In the genomic region with DNA sequence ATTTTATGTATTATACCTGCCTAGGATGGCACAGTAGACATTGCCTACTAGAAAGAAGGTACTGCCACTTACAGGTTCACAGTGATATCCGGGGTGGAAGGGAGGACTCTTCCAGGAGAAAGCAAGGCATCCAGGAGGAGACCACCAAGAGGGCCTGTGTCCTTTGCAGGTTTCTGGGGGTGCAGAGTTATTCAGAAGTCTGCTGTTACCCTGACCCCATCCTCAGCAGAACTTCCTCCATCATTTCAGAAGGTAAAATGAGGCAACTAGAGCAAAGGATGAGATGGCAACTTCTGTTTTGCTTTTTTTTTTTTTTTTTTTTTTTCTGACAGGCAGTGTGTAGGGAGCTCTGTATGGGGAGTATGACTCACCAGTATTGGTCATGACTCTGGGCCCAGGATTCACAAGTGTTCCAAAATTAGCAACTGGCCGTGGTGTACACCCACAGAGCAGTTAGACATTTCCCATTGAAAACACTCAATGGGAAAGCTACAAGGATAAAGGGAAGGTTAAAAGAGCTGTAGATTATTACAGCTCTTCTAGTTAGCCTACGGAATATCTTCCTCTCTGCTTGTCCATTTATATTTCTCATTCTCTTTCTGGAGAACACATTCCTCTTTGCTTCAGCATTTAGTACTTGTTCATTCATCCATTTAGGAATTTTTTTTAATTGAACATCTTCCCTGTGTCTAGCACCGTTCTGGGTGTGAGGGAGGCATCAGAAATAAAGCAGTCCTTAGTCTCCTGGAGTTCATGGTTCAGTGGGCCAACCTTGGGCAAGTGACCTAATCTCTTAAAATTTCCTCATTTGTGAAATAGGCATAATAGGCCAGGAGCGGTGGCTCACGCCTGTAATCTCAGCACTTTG, we compare ENCODE assay signal across 8 cellular contexts. TPM values are rescaled to one million over a fixed set of nuclear protein-coding genes. Genes with fewer than 3 reads are reported as not detected.
A peak's percentile ranks its signal among the peaks of the same experiment; 100 is the strongest.
DNase-seq lines count a peak whose midpoint lies in the region; ATAC-seq and TF ChIP-seq lines count a peak whose summit lies in the region.

No MANE protein-coding gene starts in this region.

- DNase-seq in RPMI8226 = peak; percentile 38
- DNase-seq in dermis blood vessel endothelial cell = peak; percentile 86
- no peak for DNase-seq in natural killer cell
- DNase-seq in mesenteric fat pad (ENCODE audit: low spot score) = no peak
- no peak for DNase-seq in NCI-H748 treated with DMSO at 0.1 percent for 48 hours (lab: John Stamatoyannopoulos, UW)

- peaks cover 13% of the 10 kb centered on the region for H3K4me1 ChIP-seq in ACC112 (ENCODE audit: control insufficient read depth, insufficient read depth, low read length, unreplicated experiment)

- H3K4me1 Mint-ChIP-seq in natural killer cell = peaks cover 43 to 65% of the 10 kb centered on the region in 2 donors

- H3K27me3 Mint-ChIP-seq in natural killer cell (ENCODE audit: low read depth in 2 of 2) = no peaks in the 10 kb centered on the region

- no peak overlapping the region for H3K4me3 Mint-ChIP-seq in natural killer cell

- no peaks in the 10 kb centered on the region for H3K27me3 ChIP-seq in ACC112 (ENCODE audit: insufficient read depth, low read length)

- H3K27ac Mint-ChIP-seq in natural killer cell = peak overlapping the region in 1 of 2 donors; percentile 57

- H2AFZ ChIP-seq in ACC112 (ENCODE audit: low read length, unreplicated experiment) = peak overlapping the region; percentile 29

- no peaks in the 10 kb centered on the region for H3K36me3 Mint-ChIP-seq in natural killer cell

- no peak for TF ChIP-seq CTCF in natural killer cell (IDR thresholded peaks at IDR 0.05)

- no peak overlapping the region for H3K4me3 ChIP-seq in ACC112 (ENCODE audit: low read depth, low read length)

- no peaks in the 10 kb centered on the region for H3K79me2 ChIP-seq in ACC112 (ENCODE audit: control insufficient read depth, insufficient read depth, low read length, unreplicated experiment)

- H3K9me3 Mint-ChIP-seq in natural killer cell = no peaks in the 10 kb centered on the region

- peak overlapping the region; percentile 17 for H3K27ac ChIP-seq in ACC112 (ENCODE audit: low read depth, low read length)

- H3K36me3 ChIP-seq in ACC112 (ENCODE audit: insufficient read depth, low read length) = no peaks in the 10 kb centered on the region

- ATAC-seq in GM18511 (IDR thresholded peaks at IDR 0.05; ENCODE audit: unreplicated experiment) (peak; percentile 66), HG03108 (IDR thresholded peaks at IDR 0.05; ENCODE audit: unreplicated experiment) (peak; percentile 58), natural killer cell (peak; percentile 72 to 87 (median 74))

- intact Hi-C loops in natural killer cell (cut with micrococcal nuclease) = loop anchor here (2.0 kb wide), 1 partner anchor 50 kb away; the partner anchor contains the start of gene PPP2R5A

RNA-seq across cellular contexts. Expression of gene PPP2R5A, which starts 50.5 kb away (rescaled TPM):
- total RNA-seq in dermis blood vessel endothelial cell = 77.1 and 87.5 TPM in 2 replicates
- 10 to 100 TPM; 74.0 to 99.8 (median 86.4) TPM for total RNA-seq in natural killer cell
- 59.7 TPM for total RNA-seq in mesenteric fat pad

Comparison
In these comparisons a context has a peak if more than half of its experiments do, and no peak if none do; other contexts are left out.
1. DNase-seq: peak in RPMI8226 (single experiment) and dermis blood vessel endothelial cell (single experiment); none in natural killer cell (single experiment), mesenteric fat pad (single experiment) and NCI-H748 treated with DMSO at 0.1 percent for 48 hours (single experiment).
2. Peak in every context shown above with its lines, with median percentiles within 50 percentile points of each other: ATAC-seq.